ENCODE assay signal across 18 cellular contexts in genomic region chr2:216465580-216466197, GRCh38. TPM values are rescaled to one million over a fixed set of nuclear protein-coding genes. Genes with fewer than 3 reads are reported as not detected.
A peak's percentile ranks its signal among the peaks of the same experiment; 100 is the strongest.
DNase-seq lines count a peak whose midpoint lies in the region; ATAC-seq and TF ChIP-seq lines count a peak whose summit lies in the region.
"Had no signal": no experiment of that assay in that cellular context is flagged by ENCODE, and none has a peak within 500 bp of the region (broad histone marks: within the 10 kb centered on the region; RNA-seq: fewer than 3 reads in every experiment).

No MANE protein-coding gene starts in this region.

- no peaks in the 10 kb centered on the region for H3K4me1 ChIP-seq in IMR-90 (ENCODE audit: control insufficient read depth, insufficient read depth, low read length)
- peaks cover 7% of the 10 kb centered on the region for H3K4me1 ChIP-seq in HAP-1

- no peak overlapping the region for H3K18ac ChIP-seq in IMR-90 (ENCODE audit: low read depth, low read length)

- intact Hi-C loops in IMR-90 (cut with micrococcal nuclease): no loop called here

- ATAC-seq in activated naive CD8-positive, alpha-beta T cell treated with anti-CD3 and anti-CD28 coated beads, Interleukin-2, amount 50 U/mL, for 24 hours: no peak
- ATAC-seq in IMR-90 (ENCODE audit: low read depth) (no peak), GM21526 (IDR thresholded peaks at IDR 0.05; ENCODE audit: low FRiP score, unreplicated experiment) (no peak)

- H3K79me1 ChIP-seq in IMR-90 (ENCODE audit: low read depth in 1 of 2, low read length in 2 of 2): no peaks in the 10 kb centered on the region

- H4K8ac ChIP-seq in IMR-90 (ENCODE audit: low read depth in 2 of 2, low read length in 2 of 2): no peak overlapping the region

- no peak overlapping the region for H4K91ac ChIP-seq in IMR-90 (ENCODE audit: insufficient read depth, low read depth, low read length)

- no peaks in the 10 kb centered on the region for H3K9me3 Mint-ChIP-seq in activated naive CD8-positive, alpha-beta T cell treated with anti-CD3 and anti-CD28 coated beads for 36 hours
- no peaks in the 10 kb centered on the region for H3K9me3 Mint-ChIP-seq in activated naive CD8-positive, alpha-beta T cell treated with anti-CD3 and anti-CD28 coated beads, Interleukin-2, amount 50 U/mL, for 24 hours
- H3K9me3 Mint-ChIP-seq: H9 had no signal

- no peak overlapping the region for H2AK5ac ChIP-seq in IMR-90 (ENCODE audit: low read depth, low read length)

- no peak overlapping the region for H3K56ac ChIP-seq in IMR-90 (ENCODE audit: extremely low read depth, insufficient read depth, low read length)

- H3K27me3 ChIP-seq in IMR-90 (ENCODE audit: control insufficient read depth, insufficient read depth, low read length) (no peaks in the 10 kb centered on the region), HAP-1 (ENCODE audit: low read depth) (no peaks in the 10 kb centered on the region)

- TF ChIP-seq CTCF in IMR-90 (conservative IDR thresholded peaks at IDR 0.05; ENCODE audit: low read depth, low read length) (no peak), fibroblast of mammary gland (conservative IDR thresholded peaks at IDR 0.05; ENCODE audit: control insufficient read depth, insufficient read depth, low read depth, low read length) (no peak)

- H2BK20ac ChIP-seq in IMR-90 (ENCODE audit: low read depth, low read length): no peak overlapping the region

- no peak overlapping the region for H3K23ac ChIP-seq in IMR-90 (ENCODE audit: low read depth, low read length)

- H3K4me3 Mint-ChIP-seq in activated naive CD8-positive, alpha-beta T cell treated with anti-CD3 and anti-CD28 coated beads for 36 hours: no peak overlapping the region
- H3K4me3 Mint-ChIP-seq in activated naive CD8-positive, alpha-beta T cell treated with anti-CD3 and anti-CD28 coated beads, Interleukin-2, amount 50 U/mL, for 24 hours: no peak overlapping the region
- H3K4me3 Mint-ChIP-seq: H9 had no signal

- H3K27me3 Mint-ChIP-seq in activated naive CD8-positive, alpha-beta T cell treated with anti-CD3 and anti-CD28 coated beads for 36 hours: no peaks in the 10 kb centered on the region
- no peaks in the 10 kb centered on the region for H3K27me3 Mint-ChIP-seq in activated naive CD8-positive, alpha-beta T cell treated with anti-CD3 and anti-CD28 coated beads, Interleukin-2, amount 50 U/mL, for 24 hours

- H4K5ac ChIP-seq in IMR-90 (ENCODE audit: low read depth, low read length): no peak overlapping the region

- H3K27ac ChIP-seq in IMR-90 (ENCODE audit: insufficient read depth, low read length): no peak overlapping the region
- H3K27ac ChIP-seq: C4-2B, RWPE1 had no signal

- H3K4me3 ChIP-seq in IMR-90 (ENCODE audit: insufficient read depth, low read depth, low read length): no peak overlapping the region
- no peak overlapping the region for H3K4me3 ChIP-seq in fibroblast of mammary gland (ENCODE audit: control insufficient read depth, low read depth, low read length)
- no peak overlapping the region for H3K4me3 ChIP-seq in HAP-1

- no peak overlapping the region for H2BK5ac ChIP-seq in IMR-90 (ENCODE audit: low read depth, low read length, poor library complexity, severe bottlenecking)

- H3K36me3 ChIP-seq in IMR-90 (ENCODE audit: control insufficient read depth, insufficient read depth, low read length) (peaks cover 24% of the 10 kb centered on the region), HAP-1 (replicated peaks) (peaks cover 4% of the 10 kb centered on the region; the same call in 1 of the 2 replicates)

- POLR2A ChIA-PET in IMR-90 (lab: Charles Lee; ENCODE audit: unreplicated experiment): no interaction called here

- H2AK9ac ChIP-seq in IMR-90 (replicated peaks; ENCODE audit: low read depth, low read length, poor library complexity): peak overlapping the region; percentile 25

- H3K4ac ChIP-seq in IMR-90 (ENCODE audit: low read depth, low read length): no peak overlapping the region

- H3K9me3 ChIP-seq in IMR-90 (ENCODE audit: control insufficient read depth, insufficient read depth, low read length) (peaks cover 11% of the 10 kb centered on the region), HAP-1 (no peaks in the 10 kb centered on the region)

- no peaks in the 10 kb centered on the region for H3K4me1 Mint-ChIP-seq in activated naive CD8-positive, alpha-beta T cell treated with anti-CD3 and anti-CD28 coated beads for 36 hours
- H3K4me1 Mint-ChIP-seq in activated naive CD8-positive, alpha-beta T cell treated with anti-CD3 and anti-CD28 coated beads, Interleukin-2, amount 50 U/mL, for 24 hours: no peaks in the 10 kb centered on the region
- H3K4me1 Mint-ChIP-seq: H9 had no signal

- no peaks in the 10 kb centered on the region for H4K20me1 ChIP-seq in IMR-90 (ENCODE audit: insufficient read depth, low read length)

- in situ Hi-C loops in IMR-90 (cut with MboI; ENCODE audit: low sequenced_read_pairs) (no loop called here), HAP-1 (cut with MboI; ENCODE audit: low sequenced_read_pairs) (no loop called here)

- H3K36me3 Mint-ChIP-seq in activated naive CD8-positive, alpha-beta T cell treated with anti-CD3 and anti-CD28 coated beads for 36 hours: peaks cover 2% of the 10 kb centered on the region
- peaks cover 9% of the 10 kb centered on the region for H3K36me3 Mint-ChIP-seq in activated naive CD8-positive, alpha-beta T cell treated with anti-CD3 and anti-CD28 coated beads, Interleukin-2, amount 50 U/mL, for 24 hours (ENCODE audit: low read depth)

- no peak overlapping the region for H2BK15ac ChIP-seq in IMR-90 (ENCODE audit: low read depth, low read length)

- no peak overlapping the region for H3K9ac ChIP-seq in IMR-90 (ENCODE audit: low read depth, low read length)

- no TSS peak for BruUV-seq in IMR-90 (replicated peaks; lab: Mats Ljungman, UMichigan)

- H2BK120ac ChIP-seq in IMR-90 (ENCODE audit: low read depth, low read length): no peak overlapping the region

- no peak overlapping the region for H2AFZ ChIP-seq in IMR-90 (replicated peaks; ENCODE audit: low read length, poor library complexity)

- no peak for DNase-seq in activated naive CD8-positive, alpha-beta T cell treated with anti-CD3 and anti-CD28 coated beads for 36 hours
- no peak for DNase-seq in activated naive CD8-positive, alpha-beta T cell treated with anti-CD3 and anti-CD28 coated beads, Interleukin-2, amount 50 U/mL, for 24 hours
- DNase-seq in IMR-90 (no peak), fibroblast of mammary gland (ENCODE audit: low read depth) (peak; percentile 28), occipital lobe (lab: John Stamatoyannopoulos, UW) (no peak), HAP-1 (ENCODE audit: low spot score in 2 of 2) (no peak), SKM-1 (lab: John Stamatoyannopoulos, UW; ENCODE audit: unreplicated experiment) (no peak)
- DNase-seq: H9; KBM-7; NCI-H1417 treated with DMSO at 0.1 percent for 48 hours; NCI-H1930; NCI-H446; NK-92 treated with Interleukin-12 subunit alpha and Interleukin-12 subunit beta, amount 100 ng/mL, for 24 hours; OCI-M1; SW 1271 had no signal

- CTCF ChIA-PET in IMR-90 (lab: Yijun Ruan, JAX): no interaction called here

- no peaks in the 10 kb centered on the region for H3K9me1 ChIP-seq in IMR-90 (ENCODE audit: insufficient read depth, low read length)

- no peak overlapping the region for H3K14ac ChIP-seq in IMR-90 (replicated peaks; ENCODE audit: low read depth, low read length)

- dilution Hi-C loops in IMR-90 (cut with HindIII; ENCODE audit: low sequenced_read_pairs, unreplicated experiment): no loop called here

- TF ChIP-seq POLR2A in IMR-90 (IDR thresholded peaks at IDR 0.05; ENCODE audit: low read depth, low read length): no peak

- 100% methylated on average over 1 of the region's 5 CpGs; no CpG with 5 or more reads in 1 of the 2 experiments for WGBS in IMR-90 (ENCODE audit: extremely low coverage in 2 of 2, insufficient read length in 1 of 2), 2 experiments

- TF ChIP-seq RAD21 in IMR-90 (IDR thresholded peaks at IDR 0.05; ENCODE audit: low read length): no peak

- H3K27ac Mint-ChIP-seq in activated naive CD8-positive, alpha-beta T cell treated with anti-CD3 and anti-CD28 coated beads for 36 hours: peak overlapping the region; percentile 14
- no peak overlapping the region for H3K27ac Mint-ChIP-seq in activated naive CD8-positive, alpha-beta T cell treated with anti-CD3 and anti-CD28 coated beads, Interleukin-2, amount 50 U/mL, for 24 hours

- no peak overlapping the region for H3K4me2 ChIP-seq in IMR-90 (ENCODE audit: low read depth, low read length)

TF ChIP-seq in IMR-90, 13 proteins besides CTCF, POLR2A, EP300 and RAD21:
- TF ChIP-seq RCOR1 (IDR thresholded peaks at IDR 0.05; ENCODE audit: insufficient replicate concordance, low read length) (no peak), SMC3 (IDR thresholded peaks at IDR 0.05; ENCODE audit: low read depth, low read length) (no peak), MAZ (IDR thresholded peaks at IDR 0.05; ENCODE audit: borderline replicate concordance, low read depth, low read length) (no peak), NFE2L2 (IDR thresholded peaks at IDR 0.05; ENCODE audit: low read depth, low read length) (no peak), CEBPB (IDR thresholded peaks at IDR 0.05; ENCODE audit: low read depth, low read length) (no peak), MAFK (IDR thresholded peaks at IDR 0.05; ENCODE audit: low read depth, low read length) (no peak), BHLHE40 (IDR thresholded peaks at IDR 0.05; ENCODE audit: low read depth, low read length) (no peak), MXI1 (IDR thresholded peaks at IDR 0.05; ENCODE audit: borderline replicate concordance, low read depth, low read length) (no peak)

RNA-seq across cellular contexts. Expression of gene RPL37A, which starts 33.0 kb away (rescaled TPM):
- 1,000 to 10,000 TPM; 3,900 to 3,940 TPM for total RNA-seq in activated naive CD8-positive, alpha-beta T cell treated with anti-CD3 and anti-CD28 coated beads for 36 hours
- 341 and 804 TPM in 2 replicates for total RNA-seq in IMR-90 (2012; rRNA removed)
- polyA plus RNA-seq in IMR-90 (2012; rRNA removed): 1,504 and 1,572 TPM in 2 replicates
- 2,705 and 5,319 TPM in 2 replicates for polyA plus RNA-seq in IMR-90 (2012; cell fraction: cytosol; rRNA removed)
- polyA plus RNA-seq in IMR-90 (2012; cell fraction: nucleus; rRNA removed; ENCODE audit: low replicate concordance): 530 and 1,168 TPM in 2 replicates
- total RNA-seq in occipital lobe: 3,318 TPM

RNA-seq across cellular contexts. Expression of gene SMARCAL1, which starts 53.4 kb away (rescaled TPM):
- 10 to 100 TPM; 22.4 to 25.3 TPM for total RNA-seq in activated naive CD8-positive, alpha-beta T cell treated with anti-CD3 and anti-CD28 coated beads for 36 hours
- total RNA-seq in IMR-90 (2012; rRNA removed) (10.8 and 13.6 TPM in 2 replicates), occipital lobe (11.4 TPM)
- polyA plus RNA-seq in IMR-90 (2012; rRNA removed): 21.0 and 21.4 TPM in 2 replicates
- polyA plus RNA-seq in IMR-90 (2012; cell fraction: cytosol; rRNA removed): 14.4 and 15.5 TPM in 2 replicates
- polyA plus RNA-seq in IMR-90 (2012; cell fraction: nucleus; rRNA removed; ENCODE audit: low replicate concordance): 11.3 and 15.5 TPM in 2 replicates
